In genomic region chr6:159533016-159533415, GRCh38 we compare ENCODE assay signal across 19 cellular contexts.
"Had no signal": no experiment of that assay in that cellular context is flagged by ENCODE, and none has a peak within 500 bp of the region (broad histone marks: within the 10 kb centered on the region; RNA-seq: fewer than 3 reads in every experiment).

No MANE protein-coding gene starts in this region.

- H3K4me2 ChIP-seq: smooth muscle cell had no signal

- H3K4me1 Mint-ChIP-seq: endodermal cell, nephron progenitor cell had no signal

- H3K27ac ChIP-seq: coronary artery, gastrocnemius medialis, heart right ventricle, sigmoid colon, tibial nerve, upper lobe of right lung, vagina had no signal

- H3K9me3 Mint-ChIP-seq: endodermal cell had no signal

- H3K4me3 ChIP-seq: coronary artery, gastrocnemius medialis, heart right ventricle, sigmoid colon, smooth muscle cell, tibial nerve, upper lobe of right lung, vagina had no signal

- H3K27me3 ChIP-seq: gastrocnemius medialis, heart right ventricle, sigmoid colon, tibial nerve, upper lobe of right lung, vagina had no signal

- H3K4me3 Mint-ChIP-seq: endodermal cell; naive thymus-derived CD4-positive, alpha-beta T cell; nephron progenitor cell had no signal

- H3K36me3 ChIP-seq: gastrocnemius medialis, heart right ventricle, sigmoid colon, tibial nerve, upper lobe of right lung, vagina had no signal

- H3K36me3 Mint-ChIP-seq: naive thymus-derived CD4-positive, alpha-beta T cell had no signal

- H3K27ac Mint-ChIP-seq: endodermal cell; naive thymus-derived CD4-positive, alpha-beta T cell; nephron progenitor cell had no signal

- ATAC-seq: gastrocnemius medialis; heart right ventricle; naive thymus-derived CD4-positive, alpha-beta T cell; stimulated activated naive CD8-positive, alpha-beta T cell treated with anti-CD3 and anti-CD28 coated beads, Interleukin-15, Interleukin-2, amounts not matched to agents 100 U/mL and 50 U/mL, for 24 hours; upper lobe of right lung had no signal

- H3K4me1 ChIP-seq: gastrocnemius medialis, heart right ventricle, sigmoid colon, upper lobe of right lung had no signal

- DNase-seq: effector CD4-positive, alpha-beta T cell; endodermal cell; erythroblast; gastrocnemius medialis; heart right ventricle; hypothalamus; kidney glomerular epithelial cell; naive thymus-derived CD4-positive, alpha-beta T cell; nephron progenitor cell; sigmoid colon; stimulated activated CD4-positive, alpha-beta T cell treated with anti-CD3 and anti-CD28 coated beads, Interleukin-2, amount 100 ng/mL, for 48 hours; stimulated activated naive CD8-positive, alpha-beta T cell treated with anti-CD3 and anti-CD28 coated beads, Interleukin-15, Interleukin-2, amounts not matched to agents 100 U/mL and 50 U/mL, for 24 hours; upper lobe of right lung had no signal

- H3K9me3 ChIP-seq: gastrocnemius medialis, heart right ventricle, sigmoid colon, tibial nerve, upper lobe of right lung, vagina had no signal

- FAIRE-seq: endothelial cell of umbilical vein, islet of Langerhans had no signal
